In the genomic region with DNA sequence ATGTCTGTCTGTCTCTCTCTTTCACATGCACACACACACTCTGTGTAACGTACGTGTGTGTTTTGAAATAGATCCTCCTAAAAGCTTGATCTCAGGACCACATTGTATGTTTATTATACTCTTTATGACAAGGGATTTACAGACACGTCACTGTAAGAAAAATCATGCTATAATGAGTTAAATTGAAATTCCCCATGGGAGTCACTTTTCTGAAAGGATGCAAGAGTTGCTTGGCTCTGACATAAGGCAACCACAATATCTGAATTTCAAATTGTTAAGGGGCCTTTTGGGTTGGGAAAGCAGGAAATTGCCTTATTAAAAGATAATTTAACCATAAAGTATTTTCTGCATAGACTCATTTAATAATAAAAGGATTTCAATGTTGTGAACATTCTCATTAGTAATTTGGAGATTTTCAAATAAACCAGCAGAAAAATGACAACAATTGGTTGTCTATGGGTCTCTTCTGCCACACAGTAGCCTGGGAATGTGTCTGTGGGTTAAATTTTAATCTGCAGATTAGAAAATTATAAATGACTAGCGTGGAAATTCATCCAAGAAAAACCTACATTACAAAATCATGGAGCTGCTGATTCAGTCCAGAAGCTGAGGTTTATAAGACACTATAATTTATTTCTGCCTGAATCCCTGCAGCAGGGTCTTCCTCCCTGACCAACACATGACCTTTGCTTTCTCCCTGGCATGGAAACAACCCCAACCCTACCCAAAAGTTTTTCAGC, we compare ENCODE assay signal across 21 cellular contexts.
DNase-seq lines count a peak whose midpoint lies in the region; ATAC-seq, FAIRE-seq and TF ChIP-seq lines count a peak whose summit lies in the region.
"Had no signal": no experiment of that assay in that cellular context is flagged by ENCODE, and none has a peak within 500 bp of the region (broad histone marks: within the 10 kb centered on the region; RNA-seq: fewer than 3 reads in every experiment).

No MANE protein-coding gene starts in this region.

- H3K9me3 Mint-ChIP-seq in MCF 10A (ENCODE audit: unreplicated experiment), result peaks cover 18% of the 10 kb centered on the region
- H3K9me3 Mint-ChIP-seq: HFFc6 had no signal

- H3K9me3 ChIP-seq in breast epithelium, result peaks cover 0 to 5% of the 10 kb centered on the region in 2 donors
- H3K9me3 ChIP-seq in Peyer's patch, result no peaks in the 10 kb centered on the region

- no peaks in the 10 kb centered on the region for H3K27me3 Mint-ChIP-seq in MCF 10A (ENCODE audit: insufficient read depth, unreplicated experiment)
- H3K27me3 Mint-ChIP-seq: CD4-positive, alpha-beta T cell had no signal

- FAIRE-seq in RCC 7860 (lab: Jason Lieb, UNC), result peak; percentile 68
- FAIRE-seq: D721Med, H1, HTR-8/SVneo had no signal

- BruUV-seq in MCF 10A (replicated peaks; lab: Mats Ljungman, UMichigan), result no TSS peak

- peaks cover 17% of the 10 kb centered on the region for H3K36me3 Mint-ChIP-seq in MCF 10A (ENCODE audit: insufficient read depth, unreplicated experiment)

- H3K4me1 ChIP-seq in breast epithelium (no peaks in the 10 kb centered on the region), Peyer's patch (no peaks in the 10 kb centered on the region)

- POLR2A ChIA-PET in MCF 10A (lab: Yijun Ruan, JAX), result interaction anchor here (0.7 kb wide), 2 partner anchors 10 to 61 kb away, joined by 3 read pairs; no protein-coding TSS in a partner anchor

- H3K27me3 ChIP-seq in breast epithelium, result no peaks in the 10 kb centered on the region
- no peaks in the 10 kb centered on the region for H3K27me3 ChIP-seq in Peyer's patch

- intact Hi-C loops in MCF 10A (cut with micrococcal nuclease) (no loop called here), breast epithelium (cut with DNase I; ENCODE audit: low total_unique reads) (no loop called here), left cardiac atrium (cut with DNase I) (no loop called here)

- no peak overlapping the region for H3K27ac ChIP-seq in breast epithelium
- no peak overlapping the region for H3K27ac ChIP-seq in Peyer's patch
- H3K27ac ChIP-seq: 22Rv1 had no signal

- H3K4me3 Mint-ChIP-seq in MCF 10A (ENCODE audit: unreplicated experiment), result no peak overlapping the region
- H3K4me3 Mint-ChIP-seq: B cell; CD4-positive, alpha-beta T cell; HFFc6 had no signal

- TF ChIP-seq CTCF in MCF 10A (IDR thresholded peaks at IDR 0.05; ENCODE audit: unreplicated experiment) (no peak), breast epithelium (IDR thresholded peaks at IDR 0.05) (no peak), cardiac fibroblast (IDR thresholded peaks at IDR 0.05; ENCODE audit: low read depth, low read length) (no peak), fibroblast of pulmonary artery (IDR thresholded peaks at IDR 0.05; ENCODE audit: low read length, missing control alignments) (no peak), Peyer's patch (IDR thresholded peaks at IDR 0.05) (no peak)

- CTCF ChIA-PET in MCF 10A (lab: Yijun Ruan, JAX), result interaction anchor here (0.5 kb wide), 1 partner anchor 1876 kb away, joined by 3 read pairs; no protein-coding TSS in a partner anchor

- DNase-seq in MCF 10A (ENCODE audit: unreplicated experiment), result no peak
- no peak for DNase-seq in breast epithelium (ENCODE audit: low spot score in 2 of 2)
- DNase-seq in RCC 7860 (ENCODE audit: low spot score), result no peak
- DNase-seq in cardiac fibroblast (ENCODE audit: low read depth in 2 of 2), result peak; percentile 43 to 49
- DNase-seq in fibroblast of pulmonary artery (ENCODE audit: low read depth), result peak; percentile 33
- DNase-seq in Peyer's patch, result no peak
- no peak for DNase-seq in EL
- DNase-seq in left cardiac atrium, result no peak
- DNase-seq: ACHN; C1 segment of cervical spinal cord; CD4-positive, alpha-beta T cell; DMS153; DMS79 treated with DMSO at 0.1 percent for 48 hours; GDM1; HCEC 1CT; HFFc6 had no signal

- peaks cover 58% of the 10 kb centered on the region for H3K4me1 Mint-ChIP-seq in MCF 10A (ENCODE audit: insufficient read depth, unreplicated experiment)
- H3K4me1 Mint-ChIP-seq: B cell had no signal

- H3K27ac Mint-ChIP-seq in MCF 10A (ENCODE audit: low read depth, unreplicated experiment), result peak overlapping the region; percentile 16
- H3K27ac Mint-ChIP-seq: B cell; CD4-positive, alpha-beta T cell; HFFc6 had no signal

- no peak overlapping the region for H3K4me3 ChIP-seq in breast epithelium
- H3K4me3 ChIP-seq in cardiac fibroblast (replicated peaks in 1 of 2; ENCODE audit: low read depth in 2 of 2, low read length in 2 of 2), result no peak overlapping the region
- H3K4me3 ChIP-seq in fibroblast of pulmonary artery (replicated peaks; ENCODE audit: low read depth, low read length), result no peak overlapping the region
- no peak overlapping the region for H3K4me3 ChIP-seq in Peyer's patch

- TF ChIP-seq POLR2A in breast epithelium (IDR thresholded peaks at IDR 0.05), result no peak
- TF ChIP-seq POLR2A in Peyer's patch (IDR thresholded peaks at IDR 0.05), result no peak

- no peak for ATAC-seq in left cardiac atrium

- H3K36me3 ChIP-seq in breast epithelium (no peaks in the 10 kb centered on the region), Peyer's patch (no peaks in the 10 kb centered on the region)

Comparison
In these comparisons a context has a peak if more than half of its experiments do, and no peak if none do; other contexts are left out.
1. DNase-seq: peak in cardiac fibroblast (2 of 2) and fibroblast of pulmonary artery (single experiment); none in MCF 10A (single experiment), breast epithelium (0 of 2), RCC 7860 (single experiment), Peyer's patch (0 of 3), EL (single experiment) and left cardiac atrium (single experiment).